7 cellular contexts compared by ENCODE assay signal in the genomic region with DNA sequence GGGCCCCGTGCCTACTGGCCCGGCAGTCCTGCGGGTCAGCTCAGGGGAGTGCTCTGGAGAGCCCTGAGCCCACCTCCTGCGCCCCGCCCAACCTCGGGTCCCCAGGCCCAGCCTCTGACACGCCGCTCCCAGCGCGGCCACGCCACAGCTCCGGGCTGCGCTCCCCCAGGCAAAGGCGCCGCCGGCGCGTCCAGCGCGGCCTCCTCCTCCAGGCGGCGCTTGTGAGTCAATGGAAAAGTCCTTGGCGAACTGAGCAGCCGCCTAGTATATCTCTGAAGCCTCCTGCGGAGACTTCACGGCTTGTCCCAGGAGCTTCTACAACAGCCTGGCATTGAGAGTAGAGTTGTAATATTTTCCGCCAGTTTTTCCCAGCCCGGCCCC. TPM values are rescaled to one million over a fixed set of nuclear protein-coding genes. Genes with fewer than 3 reads are reported as not detected.
DNase-seq lines count a peak whose midpoint lies in the region; ATAC-seq, FAIRE-seq and TF ChIP-seq lines count a peak whose summit lies in the region.

No MANE protein-coding gene starts in this region.

- DNase-seq in Kasumi-1 (lab: John Stamatoyannopoulos, UW) = peak; percentile 81 to 86
- DNase-seq in activated CD4-positive, alpha-beta T cell treated with anti-CD3 and anti-CD28 coated beads for 1 hour = peak; percentile 48
- DNase-seq in choroid plexus epithelial cell (ENCODE audit: low read depth) = peak; percentile 82
- DNase-seq in kidney glomerular epithelial cell (lab: John Stamatoyannopoulos, UW) = peak; percentile 61
- DNase-seq in stimulated activated CD4-positive, alpha-beta T cell treated with anti-CD3 and anti-CD28 coated beads, Interleukin-15, amount 100 ng/mL, for 24 hours = peak; percentile 87
- DNase-seq in GM12892 (ENCODE audit: insufficient read length) = no peak

- FAIRE-seq in GM12892 (lab: Jason Lieb, UNC) = no peak

- H3K4me3 ChIP-seq in choroid plexus epithelial cell (ENCODE audit: low read depth, low read length) = peak overlapping the region; percentile 52

- peak; percentile 75 for TF ChIP-seq CTCF in choroid plexus epithelial cell (conservative IDR thresholded peaks at IDR 0.05; ENCODE audit: low read depth, low read length)

- ATAC-seq in GM18502 (IDR thresholded peaks at IDR 0.05; ENCODE audit: poor library complexity, unreplicated experiment) = peak; percentile 72

- TF ChIP-seq POLR2A in GM12892 (IDR thresholded peaks at IDR 0.05; ENCODE audit: low read depth, low read length) = no peak

RNA-seq across cellular contexts. Expression of a gene that starts 29.5 kb away (rescaled TPM):
- polyA plus RNA-seq in GM12892 (2012; ENCODE audit: missing spikeins) = 14.0 TPM
